In genomic region chr16:4178468-4179010, GRCh38 we compare ENCODE assay signal across 15 cellular contexts.
DNase-seq lines count a peak whose midpoint lies in the region; ATAC-seq and TF ChIP-seq lines count a peak whose summit lies in the region.
"Had no signal": no experiment of that assay in that cellular context is flagged by ENCODE, and none has a peak within 500 bp of the region (broad histone marks: within the 10 kb centered on the region; RNA-seq: fewer than 3 reads in every experiment).

No MANE protein-coding gene starts in this region.

- H3K27me3 Mint-ChIP-seq in Caco-2 (ENCODE audit: insufficient read depth, unreplicated experiment): no peaks in the 10 kb centered on the region
- no peaks in the 10 kb centered on the region for H3K27me3 Mint-ChIP-seq in chondrocyte (ENCODE audit: low read depth)

- no peak overlapping the region for H3K4ac ChIP-seq in neuronal stem cell (ENCODE audit: low read length)

- peak overlapping the region; percentile 69 for H3K27ac Mint-ChIP-seq in Caco-2 (ENCODE audit: unreplicated experiment)
- H3K27ac Mint-ChIP-seq in chondrocyte (ENCODE audit: unreplicated experiment): no peak overlapping the region
- H3K27ac Mint-ChIP-seq: CD4-positive, alpha-beta T cell; GM23338 had no signal

- H2AK5ac ChIP-seq in neuronal stem cell (ENCODE audit: low read depth, low read length): no peak overlapping the region

- H3K4me3 ChIP-seq in Caco-2 (ENCODE audit: low read depth, low read length): no peak overlapping the region
- H3K4me3 ChIP-seq in HL-60 (replicated peaks; ENCODE audit: insufficient read depth, low read length): no peak overlapping the region
- H3K4me3 ChIP-seq in neuronal stem cell (ENCODE audit: low read length in 2 of 2): no peak overlapping the region
- H3K4me3 ChIP-seq in lower leg skin (ENCODE audit: low read depth, poor library complexity, severe bottlenecking): no peak overlapping the region
- H3K4me3 ChIP-seq: GM12878, GM23338 had no signal

- H2BK120ac ChIP-seq in neuronal stem cell (ENCODE audit: low read depth, low read length): no peak overlapping the region

- no peak overlapping the region for H2BK15ac ChIP-seq in neuronal stem cell (ENCODE audit: low read length)

- no peak overlapping the region for H3K18ac ChIP-seq in neuronal stem cell (ENCODE audit: low read length)

- POLR2A ChIA-PET in Caco-2 (lab: Charles Lee): no interaction called here

- TF ChIP-seq CTCF in Caco-2 (IDR thresholded peaks at IDR 0.05; ENCODE audit: insufficient read depth in 1 of 2, low read depth in 1 of 2, low read length in 1 of 2, severe bottlenecking in 1 of 2, unreplicated experiment in 1 of 2) (no peak), HL-60 (IDR thresholded peaks at IDR 0.05; ENCODE audit: insufficient read depth, low read length) (no peak), chondrocyte (IDR thresholded peaks at IDR 0.05) (no peak), lower leg skin (IDR thresholded peaks at IDR 0.05) (no peak)

- no peak overlapping the region for H2AFZ ChIP-seq in neuronal stem cell (ENCODE audit: low read length)
- H2AFZ ChIP-seq: GM23338 had no signal

- H3K4me2 ChIP-seq in neuronal stem cell (ENCODE audit: insufficient read depth, low read length, poor library complexity, severe bottlenecking): no peak overlapping the region
- H3K4me2 ChIP-seq: GM23338 had no signal

- no peak overlapping the region for H3K9ac ChIP-seq in neuronal stem cell (ENCODE audit: low read depth, low read length, poor library complexity)

- BruUV-seq in Caco-2 (replicated peaks; lab: Mats Ljungman, UMichigan): no TSS peak

- H3K4me1 ChIP-seq in Caco-2 (peaks cover 9% of the 10 kb centered on the region; the same call in 1 of the 2 replicates), neuronal stem cell (ENCODE audit: control insufficient read depth in 2 of 2, insufficient read depth in 1 of 2, low read depth in 1 of 2, low read length in 2 of 2) (no peaks in the 10 kb centered on the region)

- H3K36me3 ChIP-seq in Caco-2 (ENCODE audit: control insufficient read depth, insufficient read depth, low read length) (no peaks in the 10 kb centered on the region), neuronal stem cell (replicated peaks in 1 of 2; ENCODE audit: control insufficient read depth in 2 of 2, insufficient read depth in 2 of 2, low read length in 2 of 2) (no peaks in the 10 kb centered on the region)

- no peak overlapping the region for H3K14ac ChIP-seq in neuronal stem cell (ENCODE audit: low read length)

- WGBS in neuronal stem cell (ENCODE audit: extremely low coverage in 2 of 2, insufficient read length in 2 of 2, insufficient replicate concordance in 1 of 2), 2 donors: no CpG with 5 or more reads among the region's 9 CpGs
- 92 to 94% methylated on average over 9 of the region's 9 CpGs for WGBS in lower leg skin, 2 donors

- ATAC-seq in HG02678 (IDR thresholded peaks at IDR 0.05; ENCODE audit: unreplicated experiment): no peak
- ATAC-seq: GM12878, GM23338 had no signal

- DNase-seq in Caco-2: no peak
- DNase-seq in HL-60 (ENCODE audit: low read depth in 1 of 2, low spot score in 1 of 2): no peak
- DNase-seq in chondrocyte (ENCODE audit: low spot score): peak; percentile 36
- peak; percentile 25 for DNase-seq in posterior vena cava (ENCODE audit: low spot score)
- DNase-seq in stimulated activated CD8-positive, alpha-beta memory T cell treated with anti-CD3 and anti-CD28 coated beads, Interleukin-4, amount 100 ng/mL, for 48 hours: no peak
- DNase-seq in neuronal stem cell (ENCODE audit: low spot score): no peak
- no peak for DNase-seq in lower leg skin (ENCODE audit: low spot score in 2 of 2)
- DNase-seq: ACHN; C1 segment of cervical spinal cord; CD4-positive, alpha-beta T cell; DMS79; H7 had no signal

- no peaks in the 10 kb centered on the region for H3K9me3 Mint-ChIP-seq in Caco-2 (ENCODE audit: unreplicated experiment)
- H3K9me3 Mint-ChIP-seq in chondrocyte (ENCODE audit: low read depth): no peaks in the 10 kb centered on the region
- H3K9me3 Mint-ChIP-seq: CD4-positive, alpha-beta T cell; GM23338 had no signal

- peak overlapping the region; percentile 59 for H3K27ac ChIP-seq in HL-60 (replicated peaks)
- H3K27ac ChIP-seq in neuronal stem cell (replicated peaks; ENCODE audit: low read length): no peak overlapping the region

- H4K8ac ChIP-seq in neuronal stem cell (ENCODE audit: low read depth, low read length): no peak overlapping the region

- no peak for TF ChIP-seq POLR2A in lower leg skin (IDR thresholded peaks at IDR 0.05)

- H3K9me3 ChIP-seq in Caco-2 (no peaks in the 10 kb centered on the region), neuronal stem cell (replicated peaks in 1 of 2; ENCODE audit: control insufficient read depth in 2 of 2, insufficient read depth in 1 of 2, low read depth in 1 of 2, low read length in 2 of 2) (no peaks in the 10 kb centered on the region)

- peaks cover 6% of the 10 kb centered on the region for H3K36me3 Mint-ChIP-seq in Caco-2 (ENCODE audit: insufficient read depth, unreplicated experiment)
- H3K36me3 Mint-ChIP-seq in chondrocyte (ENCODE audit: low read depth): no peaks in the 10 kb centered on the region

- H3K79me1 ChIP-seq in neuronal stem cell (ENCODE audit: low read depth, low read length): no peaks in the 10 kb centered on the region

- H3K23ac ChIP-seq in neuronal stem cell (ENCODE audit: low read depth, low read length, poor library complexity): no peak overlapping the region

- no peak overlapping the region for H2BK5ac ChIP-seq in neuronal stem cell (ENCODE audit: low read length)

- no peak overlapping the region for H2BK12ac ChIP-seq in neuronal stem cell (ENCODE audit: low read length)

- H4K91ac ChIP-seq in neuronal stem cell (ENCODE audit: low read depth, low read length, poor library complexity): no peak overlapping the region

- intact Hi-C loops in Caco-2 (cut with micrococcal nuclease; ENCODE audit: unreplicated experiment): no loop called here
- intact Hi-C loops in posterior vena cava (cut with DNase I): no loop called here
- intact Hi-C loops in lower leg skin (cut with DNase I; ENCODE audit: low total_unique reads): no loop called here

- H3K4me1 Mint-ChIP-seq in Caco-2 (ENCODE audit: low read depth, unreplicated experiment): peaks cover 21% of the 10 kb centered on the region
- peaks cover 11% of the 10 kb centered on the region for H3K4me1 Mint-ChIP-seq in chondrocyte (ENCODE audit: low read depth)

- CTCF ChIA-PET in Caco-2 (lab: Charles Lee): interaction anchor here (2.0 kb wide), 1 partner anchor 75 kb away, joined by 13 read pairs; no protein-coding TSS in a partner anchor

- no peak overlapping the region for H3K4me3 Mint-ChIP-seq in Caco-2 (ENCODE audit: unreplicated experiment)
- no peak overlapping the region for H3K4me3 Mint-ChIP-seq in chondrocyte (ENCODE audit: unreplicated experiment)
- H3K4me3 Mint-ChIP-seq: CD4-positive, alpha-beta T cell; GM23338 had no signal

- H3K27me3 ChIP-seq in Caco-2 (replicated peaks; ENCODE audit: control insufficient read depth, insufficient read depth, low read length) (no peaks in the 10 kb centered on the region), HL-60 (ENCODE audit: insufficient read depth, poor library complexity, severe bottlenecking) (no peaks in the 10 kb centered on the region), neuronal stem cell (ENCODE audit: control insufficient read depth in 3 of 3, insufficient read depth in 3 of 3, low read depth in 1 of 3, low read length in 3 of 3) (no peaks in the 10 kb centered on the region)

Comparison
In these comparisons a context has a peak if more than half of its experiments do, and no peak if none do; other contexts are left out.
1. DNase-seq: peak in chondrocyte (single experiment) and posterior vena cava (single experiment); none in Caco-2 (0 of 2), HL-60 (0 of 2), stimulated activated CD8-positive, alpha-beta memory T cell treated with anti-CD3 and anti-CD28 coated beads, Interleukin-4, amount 100 ng/mL, for 48 hours (single experiment), neuronal stem cell (single experiment) and lower leg skin (0 of 2).